ENCODE assay signal across 1 cellular context in the genomic region with DNA sequence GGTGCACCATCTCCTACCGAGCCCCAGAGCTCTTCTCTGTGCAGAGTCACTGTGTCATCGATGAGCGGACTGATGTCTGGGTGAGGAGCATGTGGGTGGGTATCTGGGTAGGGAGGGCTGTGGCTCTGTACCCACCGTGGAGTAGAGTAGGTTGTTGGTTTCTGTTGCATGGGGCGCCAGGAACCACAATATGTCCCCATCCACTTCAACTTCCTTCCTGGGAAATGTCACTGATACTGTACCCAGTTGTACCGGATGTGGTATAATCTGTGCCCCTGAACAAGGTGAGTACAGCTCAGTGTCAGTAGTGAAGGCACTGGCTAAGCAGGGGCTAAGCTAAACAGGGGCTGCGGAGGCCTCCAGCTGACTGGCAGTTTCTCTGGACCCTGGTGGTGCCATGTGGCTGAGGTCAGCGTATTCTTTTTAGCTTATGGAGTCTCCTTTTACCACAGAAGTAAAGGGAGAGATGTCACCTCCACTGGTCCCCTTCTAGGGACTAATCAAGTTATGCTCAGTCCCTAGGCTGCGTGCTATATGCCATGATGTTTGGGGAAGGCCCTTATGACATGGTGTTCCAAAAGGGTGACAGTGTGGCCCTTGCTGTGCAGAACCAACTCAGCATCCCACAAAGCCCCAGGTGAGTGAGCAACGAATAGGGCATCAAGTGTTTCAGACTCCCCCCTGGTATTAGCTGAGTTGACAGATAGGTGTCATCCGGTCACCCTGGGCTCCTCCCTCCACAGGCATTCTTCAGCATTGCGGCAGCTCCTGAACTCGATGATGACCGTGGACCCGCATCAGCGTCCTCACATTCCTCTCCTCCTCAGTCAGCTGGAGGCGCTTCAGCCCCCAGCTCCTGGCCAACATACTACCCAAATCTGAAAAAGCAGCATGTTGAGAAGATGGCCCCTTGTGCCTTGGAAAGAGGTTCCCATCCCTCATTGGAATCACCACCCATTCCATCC.
TF ChIP-seq lines count a peak whose summit lies in the region.

No MANE protein-coding gene starts in this region.

TF ChIP-seq in SK-N-SH, 30 proteins besides CTCF, POLR2A, EP300 and RAD21 (continued from another document):
- TF ChIP-seq, protein P1, sequence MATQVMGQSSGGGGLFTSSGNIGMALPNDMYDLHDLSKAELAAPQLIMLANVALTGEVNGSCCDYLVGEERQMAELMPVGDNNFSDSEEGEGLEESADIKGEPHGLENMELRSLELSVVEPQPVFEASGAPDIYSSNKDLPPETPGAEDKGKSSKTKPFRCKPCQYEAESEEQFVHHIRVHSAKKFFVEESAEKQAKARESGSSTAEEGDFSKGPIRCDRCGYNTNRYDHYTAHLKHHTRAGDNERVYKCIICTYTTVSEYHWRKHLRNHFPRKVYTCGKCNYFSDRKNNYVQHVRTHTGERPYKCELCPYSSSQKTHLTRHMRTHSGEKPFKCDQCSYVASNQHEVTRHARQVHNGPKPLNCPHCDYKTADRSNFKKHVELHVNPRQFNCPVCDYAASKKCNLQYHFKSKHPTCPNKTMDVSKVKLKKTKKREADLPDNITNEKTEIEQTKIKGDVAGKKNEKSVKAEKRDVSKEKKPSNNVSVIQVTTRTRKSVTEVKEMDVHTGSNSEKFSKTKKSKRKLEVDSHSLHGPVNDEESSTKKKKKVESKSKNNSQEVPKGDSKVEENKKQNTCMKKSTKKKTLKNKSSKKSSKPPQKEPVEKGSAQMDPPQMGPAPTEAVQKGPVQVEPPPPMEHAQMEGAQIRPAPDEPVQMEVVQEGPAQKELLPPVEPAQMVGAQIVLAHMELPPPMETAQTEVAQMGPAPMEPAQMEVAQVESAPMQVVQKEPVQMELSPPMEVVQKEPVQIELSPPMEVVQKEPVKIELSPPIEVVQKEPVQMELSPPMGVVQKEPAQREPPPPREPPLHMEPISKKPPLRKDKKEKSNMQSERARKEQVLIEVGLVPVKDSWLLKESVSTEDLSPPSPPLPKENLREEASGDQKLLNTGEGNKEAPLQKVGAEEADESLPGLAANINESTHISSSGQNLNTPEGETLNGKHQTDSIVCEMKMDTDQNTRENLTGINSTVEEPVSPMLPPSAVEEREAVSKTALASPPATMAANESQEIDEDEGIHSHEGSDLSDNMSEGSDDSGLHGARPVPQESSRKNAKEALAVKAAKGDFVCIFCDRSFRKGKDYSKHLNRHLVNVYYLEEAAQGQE (IDR thresholded peaks at IDR 0.05; ENCODE audit: low read depth, low read length) = no peak
